ENCODE assay signal across 10 cellular contexts in genomic region chr10:38025283-38025682, GRCh38. TPM values are rescaled to one million over a fixed set of nuclear protein-coding genes. Genes with fewer than 3 reads are reported as not detected.
DNase-seq lines count a peak whose midpoint lies in the region; ATAC-seq, FAIRE-seq and TF ChIP-seq lines count a peak whose summit lies in the region.
"Had no signal": no experiment of that assay in that cellular context is flagged by ENCODE, and none has a peak within 500 bp of the region (broad histone marks: within the 10 kb centered on the region; RNA-seq: fewer than 3 reads in every experiment).

No MANE protein-coding gene starts in this region.

- no peak overlapping the region for H3K9ac ChIP-seq in kidney (ENCODE audit: low read length in 2 of 2)

- H3K4me3 ChIP-seq in kidney (ENCODE audit: low read length in 2 of 2) = no peak overlapping the region
- H3K4me3 ChIP-seq in esophagus muscularis mucosa = no peak overlapping the region
- H3K4me3 ChIP-seq: skin epidermis, transverse colon had no signal

- intact Hi-C loops in kidney (cut with DNase I) (no loop called here), esophagus muscularis mucosa (cut with DNase I) (no loop called here)

- DNase-seq in GF-D8 (lab: John Stamatoyannopoulos, UW) (peak; percentile 10), UCSD-AML1 (lab: John Stamatoyannopoulos, UW; ENCODE audit: unreplicated experiment) (peak; percentile 21), NCI-H2171 treated with DMSO at 0.1 percent for 48 hours (lab: John Stamatoyannopoulos, UW) (no peak), kidney (no peak), NCI-H1092 treated with DMSO at 0.1 percent for 48 hours (lab: John Stamatoyannopoulos, UW) (no peak), esophagus muscularis mucosa (ENCODE audit: extremely low spot score) (no peak)
- DNase-seq: transverse colon had no signal

- ATAC-seq in GM19455 (IDR thresholded peaks at IDR 0.05; ENCODE audit: unreplicated experiment) (peak; percentile 90), HG03139 (IDR thresholded peaks at IDR 0.05; ENCODE audit: unreplicated experiment) (peak; percentile 92)

- TF ChIP-seq CTCF in kidney (IDR thresholded peaks at IDR 0.05; ENCODE audit: borderline replicate concordance, extremely low read depth, insufficient read depth) (no peak), esophagus muscularis mucosa (IDR thresholded peaks at IDR 0.05) (no peak)

- no peak for TF ChIP-seq POLR2A in esophagus muscularis mucosa (IDR thresholded peaks at IDR 0.05; ENCODE audit: low read depth)

- no peak for TF ChIP-seq EP300 in esophagus muscularis mucosa (IDR thresholded peaks at IDR 0.05)

- peaks cover 10 to 35% of the 10 kb centered on the region in 2 donors for H3K36me3 ChIP-seq in kidney (ENCODE audit: control insufficient read depth in 1 of 2, insufficient read depth in 2 of 2, low read length in 2 of 2)
- H3K36me3 ChIP-seq in esophagus muscularis mucosa = peaks cover 34 to 97% (median 78%) of the 10 kb centered on the region in 4 donors

- H3K4me1 ChIP-seq in kidney (ENCODE audit: control insufficient read depth in 1 of 2, insufficient read depth in 1 of 2, low read depth in 1 of 2, low read length in 2 of 2) (no peaks in the 10 kb centered on the region), esophagus muscularis mucosa (no peaks in the 10 kb centered on the region)
- H3K4me1 ChIP-seq: transverse colon had no signal

- WGBS in esophagus muscularis mucosa = 74% methylated on average over 3 of the region's 3 CpGs

- FAIRE-seq in kidney (lab: Jason Lieb, UNC) = no peak

- no peaks in the 10 kb centered on the region for H3K27me3 ChIP-seq in esophagus muscularis mucosa
- H3K27me3 ChIP-seq: transverse colon had no signal

- H3K27ac ChIP-seq in kidney (ENCODE audit: low read depth in 2 of 2, low read length in 2 of 2) = no peak overlapping the region
- H3K27ac ChIP-seq in esophagus muscularis mucosa (replicated peaks in 1 of 4) = no peak overlapping the region
- H3K27ac ChIP-seq: skin epidermis, transverse colon had no signal

- H3K9me3 ChIP-seq in kidney (ENCODE audit: control insufficient read depth in 1 of 2, low read length in 2 of 2) = no peaks in the 10 kb centered on the region
- H3K9me3 ChIP-seq in esophagus muscularis mucosa = no peaks in the 10 kb centered on the region
- H3K9me3 ChIP-seq: transverse colon had no signal

RNA-seq across cellular contexts. Expression of gene ZNF33A, which starts 14.8 kb away (rescaled TPM):
- total RNA-seq in kidney (42.6 TPM), esophagus muscularis mucosa (10 to 100 TPM; 24.9 to 31.5 (median 26.4) TPM)
- polyA plus RNA-seq in kidney (ENCODE audit: insufficient read depth, low read depth, low replicate concordance) = 10.6 TPM

RNA-seq across cellular contexts. Expression of gene ZNF25, which starts 48.8 kb away (rescaled TPM):
- total RNA-seq in kidney (10.8 TPM), esophagus muscularis mucosa (10 to 100 TPM; 16.4 to 24.5 (median 19.6) TPM)
- 5.5 TPM for polyA plus RNA-seq in kidney (ENCODE audit: insufficient read depth, low read depth, low replicate concordance)

Comparison
In these comparisons a context has a peak if more than half of its experiments do, and no peak if none do; other contexts are left out.
1. DNase-seq: peak in GF-D8 (single experiment) and UCSD-AML1 (single experiment); none in NCI-H2171 treated with DMSO at 0.1 percent for 48 hours (single experiment), kidney (single experiment), NCI-H1092 treated with DMSO at 0.1 percent for 48 hours (single experiment) and esophagus muscularis mucosa (single experiment).